In the genomic region with DNA sequence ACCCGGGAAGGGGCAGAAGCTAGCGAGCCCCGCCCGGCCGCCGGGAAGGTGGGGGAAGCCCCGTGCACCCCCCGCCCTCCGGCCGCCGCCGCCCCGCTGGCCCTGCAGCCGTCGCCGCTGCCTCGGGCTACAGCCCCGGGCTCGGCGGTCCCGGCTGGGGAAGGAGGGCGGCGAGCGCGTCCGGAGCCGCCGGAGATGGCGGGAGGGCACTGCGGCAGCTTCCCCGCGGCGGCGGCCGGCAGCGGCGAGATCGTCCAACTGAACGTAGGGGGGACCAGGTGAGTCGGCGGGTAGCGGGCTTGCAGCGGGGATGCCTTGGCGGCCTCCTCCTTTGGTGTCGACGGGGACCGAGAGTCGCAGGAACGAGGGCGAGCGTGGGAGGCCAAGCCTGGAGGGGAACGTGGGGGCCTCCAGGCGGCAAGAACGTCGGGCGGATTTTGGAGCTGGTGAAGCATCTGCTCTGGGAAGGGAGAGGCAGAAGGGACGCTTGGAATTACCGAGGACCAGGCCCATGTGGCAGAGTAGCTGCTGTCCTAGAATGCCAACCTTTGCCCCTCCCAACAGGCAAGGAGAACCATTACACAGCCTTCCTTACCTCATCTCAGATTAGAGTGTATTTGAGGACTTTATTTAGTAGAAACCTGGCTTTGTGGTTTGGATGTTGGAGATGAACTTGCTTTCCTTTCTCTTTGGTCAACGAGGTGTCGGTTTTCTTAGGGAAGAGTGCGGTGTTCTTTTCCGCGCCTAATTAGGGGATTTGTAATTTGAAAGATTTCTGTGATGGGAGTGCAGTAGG, we compare ENCODE assay signal across 2 cellular contexts.
TF ChIP-seq lines count a peak whose summit lies in the region.

No MANE protein-coding gene starts in this region.

TF ChIP-seq in A549, 52 proteins besides CTCF, POLR2A, EP300 and RAD21 (continued from another document):
- no peak for TF ChIP-seq MAZ (IDR thresholded peaks at IDR 0.05; ENCODE audit: borderline replicate concordance, low read depth, low read length)
- TF ChIP-seq NR3C1 (IDR thresholded peaks at IDR 0.05): no peak
- peak; percentile 72; the same call in 1 of the 2 replicates for TF ChIP-seq MAX (IDR thresholded peaks at IDR 0.05)
- no peak for TF ChIP-seq RFX5 (IDR thresholded peaks at IDR 0.05)
- no peak for TF ChIP-seq HOXB13 (CRISPR knock-in tag; IDR thresholded peaks at IDR 0.05; ENCODE audit: low read depth)
- TF ChIP-seq, protein P1, sequence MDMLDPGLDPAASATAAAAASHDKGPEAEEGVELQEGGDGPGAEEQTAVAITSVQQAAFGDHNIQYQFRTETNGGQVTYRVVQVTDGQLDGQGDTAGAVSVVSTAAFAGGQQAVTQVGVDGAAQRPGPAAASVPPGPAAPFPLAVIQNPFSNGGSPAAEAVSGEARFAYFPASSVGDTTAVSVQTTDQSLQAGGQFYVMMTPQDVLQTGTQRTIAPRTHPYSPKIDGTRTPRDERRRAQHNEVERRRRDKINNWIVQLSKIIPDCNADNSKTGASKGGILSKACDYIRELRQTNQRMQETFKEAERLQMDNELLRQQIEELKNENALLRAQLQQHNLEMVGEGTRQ (IDR thresholded peaks at IDR 0.05): no peak
- no peak for TF ChIP-seq CBX2 (IDR thresholded peaks at IDR 0.05; ENCODE audit: borderline replicate concordance, low read depth)
- no peak for TF ChIP-seq HEYL (CRISPR knock-in tag; IDR thresholded peaks at IDR 0.05)

TF ChIP-seq in HepG2, 621 proteins besides CTCF, POLR2A, EP300 and RAD21 (continued from another document and continues in another):
- TF ChIP-seq NONO (IDR thresholded peaks at IDR 0.05) (no peak), NONO (CRISPR knock-in tag; conservative IDR thresholded peaks at IDR 0.05) (0 out of 2 replicates have a peak, but pooled peaks have one; percentile 14), HIVEP1 (CRISPR knock-in tag; IDR thresholded peaks at IDR 0.05) (no peak), ZNF225 (CRISPR knock-in tag; IDR thresholded peaks at IDR 0.05) (no peak), PITX1 (CRISPR knock-in tag; IDR thresholded peaks at IDR 0.05) (no peak), ESRRA (CRISPR knock-in tag; IDR thresholded peaks at IDR 0.05; ENCODE audit: low read depth) (no peak), PHF5A (CRISPR knock-in tag; IDR thresholded peaks at IDR 0.05; ENCODE audit: low read depth, unreplicated experiment) (no peak), PTBP1 (IDR thresholded peaks at IDR 0.05; ENCODE audit: low read depth, low read length, poor library complexity, severe bottlenecking) (no peak), FOXA3 (CRISPR knock-in tag; IDR thresholded peaks at IDR 0.05) (no peak), ZNF501 (CRISPR knock-in tag; IDR thresholded peaks at IDR 0.05) (no peak), ATF2 (CRISPR knock-in tag; IDR thresholded peaks at IDR 0.05) (no peak), ZNF782 (CRISPR knock-in tag; IDR thresholded peaks at IDR 0.05; ENCODE audit: borderline replicate concordance) (0 out of 2 replicates have a peak, but pooled peaks have one; percentile 2), LRRFIP1 (CRISPR knock-in tag; conservative IDR thresholded peaks at IDR 0.05) (no peak), THAP11 (CRISPR knock-in tag; IDR thresholded peaks at IDR 0.05) (no peak), ZNF546 (CRISPR knock-in tag; conservative IDR thresholded peaks at IDR 0.05) (0 out of 2 replicates have a peak, but pooled peaks have one; percentile 18), TEF (CRISPR knock-in tag; IDR thresholded peaks at IDR 0.05) (no peak), SETDB1 (CRISPR knock-in tag; IDR thresholded peaks at IDR 0.05; ENCODE audit: borderline replicate concordance) (no peak), NRL (CRISPR knock-in tag; IDR thresholded peaks at IDR 0.05; ENCODE audit: borderline replicate concordance) (peak; percentile 26; the same call in 1 of the 2 replicates), ZNF143 (CRISPR knock-in tag; IDR thresholded peaks at IDR 0.05) (no peak), NR2F1 (CRISPR knock-in tag; IDR thresholded peaks at IDR 0.05) (no peak), ZNF674 (CRISPR knock-in tag; IDR thresholded peaks at IDR 0.05; ENCODE audit: low read depth) (no peak), ZBTB14 (CRISPR knock-in tag; IDR thresholded peaks at IDR 0.05) (no peak), MLXIP (CRISPR knock-in tag; IDR thresholded peaks at IDR 0.05; ENCODE audit: borderline replicate concordance) (no peak), ZNF441 (CRISPR knock-in tag; IDR thresholded peaks at IDR 0.05; ENCODE audit: borderline replicate concordance) (0 out of 2 replicates have a peak, but pooled peaks have one; percentile 14)
- TF ChIP-seq, protein P2, sequence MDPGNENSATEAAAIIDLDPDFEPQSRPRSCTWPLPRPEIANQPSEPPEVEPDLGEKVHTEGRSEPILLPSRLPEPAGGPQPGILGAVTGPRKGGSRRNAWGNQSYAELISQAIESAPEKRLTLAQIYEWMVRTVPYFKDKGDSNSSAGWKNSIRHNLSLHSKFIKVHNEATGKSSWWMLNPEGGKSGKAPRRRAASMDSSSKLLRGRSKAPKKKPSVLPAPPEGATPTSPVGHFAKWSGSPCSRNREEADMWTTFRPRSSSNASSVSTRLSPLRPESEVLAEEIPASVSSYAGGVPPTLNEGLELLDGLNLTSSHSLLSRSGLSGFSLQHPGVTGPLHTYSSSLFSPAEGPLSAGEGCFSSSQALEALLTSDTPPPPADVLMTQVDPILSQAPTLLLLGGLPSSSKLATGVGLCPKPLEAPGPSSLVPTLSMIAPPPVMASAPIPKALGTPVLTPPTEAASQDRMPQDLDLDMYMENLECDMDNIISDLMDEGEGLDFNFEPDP (CRISPR knock-in tag; conservative IDR thresholded peaks at IDR 0.05): 0 out of 2 replicates have a peak, but pooled peaks have one; percentile 35
- TF ChIP-seq, protein P3, sequence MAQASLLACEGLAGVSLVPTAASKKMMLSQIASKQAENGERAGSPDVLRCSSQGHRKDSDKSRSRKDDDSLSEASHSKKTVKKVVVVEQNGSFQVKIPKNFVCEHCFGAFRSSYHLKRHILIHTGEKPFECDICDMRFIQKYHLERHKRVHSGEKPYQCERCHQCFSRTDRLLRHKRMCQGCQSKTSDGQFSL (CRISPR knock-in tag; IDR thresholded peaks at IDR 0.05): 0 out of 2 replicates have a peak, but pooled peaks have one; percentile 20
- TF ChIP-seq, protein P4, sequence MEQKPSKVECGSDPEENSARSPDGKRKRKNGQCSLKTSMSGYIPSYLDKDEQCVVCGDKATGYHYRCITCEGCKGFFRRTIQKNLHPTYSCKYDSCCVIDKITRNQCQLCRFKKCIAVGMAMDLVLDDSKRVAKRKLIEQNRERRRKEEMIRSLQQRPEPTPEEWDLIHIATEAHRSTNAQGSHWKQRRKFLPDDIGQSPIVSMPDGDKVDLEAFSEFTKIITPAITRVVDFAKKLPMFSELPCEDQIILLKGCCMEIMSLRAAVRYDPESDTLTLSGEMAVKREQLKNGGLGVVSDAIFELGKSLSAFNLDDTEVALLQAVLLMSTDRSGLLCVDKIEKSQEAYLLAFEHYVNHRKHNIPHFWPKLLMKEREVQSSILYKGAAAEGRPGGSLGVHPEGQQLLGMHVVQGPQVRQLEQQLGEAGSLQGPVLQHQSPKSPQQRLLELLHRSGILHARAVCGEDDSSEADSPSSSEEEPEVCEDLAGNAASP (CRISPR knock-in tag; IDR thresholded peaks at IDR 0.05; ENCODE audit: borderline replicate concordance): 0 out of 2 replicates have a peak, but pooled peaks have one; percentile 11
- TF ChIP-seq, protein P5, sequence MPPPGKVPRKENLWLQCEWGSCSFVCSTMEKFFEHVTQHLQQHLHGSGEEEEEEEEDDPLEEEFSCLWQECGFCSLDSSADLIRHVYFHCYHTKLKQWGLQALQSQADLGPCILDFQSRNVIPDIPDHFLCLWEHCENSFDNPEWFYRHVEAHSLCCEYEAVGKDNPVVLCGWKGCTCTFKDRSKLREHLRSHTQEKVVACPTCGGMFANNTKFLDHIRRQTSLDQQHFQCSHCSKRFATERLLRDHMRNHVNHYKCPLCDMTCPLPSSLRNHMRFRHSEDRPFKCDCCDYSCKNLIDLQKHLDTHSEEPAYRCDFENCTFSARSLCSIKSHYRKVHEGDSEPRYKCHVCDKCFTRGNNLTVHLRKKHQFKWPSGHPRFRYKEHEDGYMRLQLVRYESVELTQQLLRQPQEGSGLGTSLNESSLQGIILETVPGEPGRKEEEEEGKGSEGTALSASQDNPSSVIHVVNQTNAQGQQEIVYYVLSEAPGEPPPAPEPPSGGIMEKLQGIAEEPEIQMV (CRISPR knock-in tag; IDR thresholded peaks at IDR 0.05; ENCODE audit: low read depth): no peak
- TF ChIP-seq, protein P6, sequence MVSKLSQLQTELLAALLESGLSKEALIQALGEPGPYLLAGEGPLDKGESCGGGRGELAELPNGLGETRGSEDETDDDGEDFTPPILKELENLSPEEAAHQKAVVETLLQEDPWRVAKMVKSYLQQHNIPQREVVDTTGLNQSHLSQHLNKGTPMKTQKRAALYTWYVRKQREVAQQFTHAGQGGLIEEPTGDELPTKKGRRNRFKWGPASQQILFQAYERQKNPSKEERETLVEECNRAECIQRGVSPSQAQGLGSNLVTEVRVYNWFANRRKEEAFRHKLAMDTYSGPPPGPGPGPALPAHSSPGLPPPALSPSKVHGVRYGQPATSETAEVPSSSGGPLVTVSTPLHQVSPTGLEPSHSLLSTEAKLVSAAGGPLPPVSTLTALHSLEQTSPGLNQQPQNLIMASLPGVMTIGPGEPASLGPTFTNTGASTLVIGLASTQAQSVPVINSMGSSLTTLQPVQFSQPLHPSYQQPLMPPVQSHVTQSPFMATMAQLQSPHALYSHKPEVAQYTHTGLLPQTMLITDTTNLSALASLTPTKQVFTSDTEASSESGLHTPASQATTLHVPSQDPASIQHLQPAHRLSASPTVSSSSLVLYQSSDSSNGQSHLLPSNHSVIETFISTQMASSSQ (IDR thresholded peaks at IDR 0.05; ENCODE audit: low read depth): no peak
- TF ChIP-seq, protein P6 (CRISPR knock-in tag; IDR thresholded peaks at IDR 0.05; ENCODE audit: borderline replicate concordance): peak; percentile 10; the same call in 1 of the 2 replicates
